ENCODE assay signal across 27 cellular contexts in genomic region chr11:1691027-1691877, GRCh38. TPM values are rescaled to one million over a fixed set of nuclear protein-coding genes. Genes with fewer than 3 reads are reported as not detected.
DNase-seq lines count a peak whose midpoint lies in the region; ATAC-seq, FAIRE-seq and TF ChIP-seq lines count a peak whose summit lies in the region.
"Had no signal": no experiment of that assay in that cellular context is flagged by ENCODE, and none has a peak within 500 bp of the region (broad histone marks: within the 10 kb centered on the region; RNA-seq: fewer than 3 reads in every experiment).

No MANE protein-coding gene starts in this region.

- no peaks in the 10 kb centered on the region for H3K9me3 ChIP-seq in K562 (replicated peaks; ENCODE audit: control insufficient read depth, insufficient read depth, low read depth, low read length)
- H3K9me3 ChIP-seq: sigmoid colon, transverse colon had no signal

- no peak overlapping the region for H3K23ac ChIP-seq in mesendoderm (ENCODE audit: low read length)

- no peaks in the 10 kb centered on the region for H3K36me3 ChIP-seq in K562 (ENCODE audit: control insufficient read depth, insufficient read depth, low read length)
- H3K36me3 ChIP-seq in mesendoderm (ENCODE audit: control insufficient read depth, insufficient read depth, low read length) = no peaks in the 10 kb centered on the region
- H3K36me3 ChIP-seq: sigmoid colon, transverse colon, WERI-Rb-1 had no signal

- H3K4me3 ChIP-seq in K562 (no peak overlapping the region), mesendoderm (ENCODE audit: low read length) (no peak overlapping the region)
- H3K4me3 ChIP-seq: dorsolateral prefrontal cortex, GM12878, sigmoid colon, transverse colon had no signal

- FAIRE-seq in K562 (lab: Jason Lieb, UNC) = no peak
- FAIRE-seq: A204.1, astrocyte, GM12878 had no signal

- no TSS peak for BruUV-seq in K562 (replicated peaks; lab: Mats Ljungman, UMichigan)

- CTCF ChIA-PET in K562 (lab: Yijun Ruan, JAX; ENCODE audit: low intra/inter-chr PET ratio) = interaction anchor here (3.4 kb wide), 2 partner anchors 141 to 311 kb away, joined by 25 to 77 read pairs; partner anchors contain the start of gene SYT8

- H3K4me1 ChIP-seq in K562 (replicated peaks in 1 of 2; ENCODE audit: control insufficient read depth in 2 of 2, insufficient read depth in 2 of 2, low read length in 2 of 2) = peaks cover 0 to 16% of the 10 kb centered on the region in 2 experiments; a peak in 2 of 5 replicates
- H3K4me1 ChIP-seq in mesendoderm (ENCODE audit: control insufficient read depth, low read depth, low read length) = no peaks in the 10 kb centered on the region

- H3K27ac ChIP-seq in K562 (ENCODE audit: extremely low read depth, low read depth, low read length) (no peak overlapping the region), mesendoderm (ENCODE audit: low read depth, low read length) (no peak overlapping the region), caudate nucleus (ENCODE audit: low read depth, low read length) (no peak overlapping the region)
- H3K27ac ChIP-seq: dorsolateral prefrontal cortex, sigmoid colon, transverse colon, WERI-Rb-1 had no signal

- no peak overlapping the region for H4K5ac ChIP-seq in mesendoderm (ENCODE audit: low read length)

- no peaks in the 10 kb centered on the region for H3K79me1 ChIP-seq in mesendoderm (ENCODE audit: low read length)

- H3K4ac ChIP-seq in mesendoderm (ENCODE audit: low read depth, low read length) = no peak overlapping the region

- H3K27me3 ChIP-seq in K562 (ENCODE audit: control insufficient read depth in 2 of 2, insufficient read depth in 2 of 2, low read length in 2 of 2) (peaks cover 7 to 59% of the 10 kb centered on the region in 2 experiments; a peak in 3 of 5 replicates), mesendoderm (ENCODE audit: insufficient read depth, low read length, poor library complexity) (no peaks in the 10 kb centered on the region)

- H3K4me3 Mint-ChIP-seq in activated naive CD4-positive, alpha-beta T cell treated with anti-CD3 and anti-CD28 coated beads, Interleukin-2, amount 50 U/mL, for 24 hours = no peak overlapping the region
- H3K4me3 Mint-ChIP-seq: activated naive CD8-positive, alpha-beta T cell treated with anti-CD3 and anti-CD28 coated beads for 36 hours; CD8-positive, alpha-beta memory T cell; nephron progenitor cell had no signal

- intact Hi-C loops in K562 (cut with micrococcal nuclease) = loop anchor here (5.0 kb wide), 2 partner anchors 39 to 186 kb away; no protein-coding TSS in a partner anchor

- WGBS in K562 (ENCODE audit: insufficient coverage, low coverage, missing lambda C conversion rate) = under 1% methylated on average over 13 of the region's 16 CpGs
- no CpG with 5 or more reads among the region's 16 CpGs for WGBS in mesendoderm (ENCODE audit: extremely low coverage, insufficient coverage, low lambda C conversion rate)

- no peak overlapping the region for H4K8ac ChIP-seq in mesendoderm (ENCODE audit: low read depth, low read length)

- H3K56ac ChIP-seq in mesendoderm (ENCODE audit: low read length) = no peak overlapping the region

- no peak overlapping the region for H2BK15ac ChIP-seq in mesendoderm (replicated peaks; ENCODE audit: low read depth)

- H3K9ac ChIP-seq in K562 (ENCODE audit: insufficient read depth in 1 of 2, low read depth in 2 of 2, low read length in 2 of 2) (no peak overlapping the region; a peak in 1 of 4 replicates), mesendoderm (ENCODE audit: low read length) (no peak overlapping the region)

- H3K79me2 ChIP-seq in K562 (ENCODE audit: control insufficient read depth, insufficient read depth, low read length) (no peaks in the 10 kb centered on the region), mesendoderm (ENCODE audit: control insufficient read depth, insufficient read depth, low read length) (no peaks in the 10 kb centered on the region)

- POLR2A ChIA-PET in K562 (lab: Yijun Ruan, JAX) = interaction anchor here (0.5 to 1.2 kb wide), 3 partner anchors 12 to 205 kb away, joined by 3 to 4 read pairs (median 4); no protein-coding TSS in a partner anchor

- TF ChIP-seq RAD21 in K562 (CRISPR knock-in tag; conservative IDR thresholded peaks at IDR 0.05 in 1 of 2, IDR thresholded peaks at IDR 0.05 in 1 of 2) = no peak

- H2BK5ac ChIP-seq in mesendoderm (ENCODE audit: low read length) = no peak overlapping the region

- H3K27ac Mint-ChIP-seq in activated naive CD4-positive, alpha-beta T cell treated with anti-CD3 and anti-CD28 coated beads, Interleukin-2, amount 50 U/mL, for 24 hours = peak overlapping the region; percentile 78
- H3K27ac Mint-ChIP-seq in activated naive CD4-positive, alpha-beta T cell treated with anti-CD3 and anti-CD28 coated beads, Interleukin-2, amount 50 U/mL, for 72 hours = no peak overlapping the region
- H3K27ac Mint-ChIP-seq: activated naive CD8-positive, alpha-beta T cell treated with anti-CD3 and anti-CD28 coated beads for 36 hours; nephron progenitor cell had no signal

- peaks cover 7% of the 10 kb centered on the region for H3K4me1 Mint-ChIP-seq in activated naive CD4-positive, alpha-beta T cell treated with anti-CD3 and anti-CD28 coated beads, Interleukin-2, amount 50 U/mL, for 24 hours

- H3K9me3 Mint-ChIP-seq in activated naive CD4-positive, alpha-beta T cell treated with anti-CD3 and anti-CD28 coated beads, Interleukin-2, amount 50 U/mL, for 24 hours = no peaks in the 10 kb centered on the region
- H3K9me3 Mint-ChIP-seq in activated naive CD4-positive, alpha-beta T cell treated with anti-CD3 and anti-CD28 coated beads, Interleukin-2, amount 50 U/mL, for 72 hours = no peaks in the 10 kb centered on the region
- H3K9me3 Mint-ChIP-seq: activated naive CD8-positive, alpha-beta T cell treated with anti-CD3 and anti-CD28 coated beads for 36 hours; CD8-positive, alpha-beta memory T cell had no signal

- H2BK120ac ChIP-seq in mesendoderm (ENCODE audit: low read depth, low read length) = no peak overlapping the region

- DNase-seq in activated naive CD4-positive, alpha-beta T cell treated with anti-CD3 and anti-CD28 coated beads, Interleukin-2, amount 50 U/mL, for 72 hours (ENCODE audit: low spot score in 2 of 2) = no peak
- DNase-seq in K562 (ENCODE audit: extremely low read depth in 1 of 4, low spot score in 3 of 4) (no peak), mesendoderm (peak; percentile 47), COLO668 (lab: John Stamatoyannopoulos, UW; ENCODE audit: unreplicated experiment) (no peak), ACHN (no peak), caudate nucleus (lab: John Stamatoyannopoulos, UW) (no peak)
- DNase-seq: activated CD4-positive, alpha-beta T cell treated with anti-CD3 and anti-CD28 coated beads, Interleukin-2, amount 50 U/mL, for 1 hour; activated CD8-positive, alpha-beta memory T cell treated with anti-CD3 and anti-CD28 coated beads, Interleukin-2, amount 50 U/mL, for 4 hours; activated naive CD8-positive, alpha-beta T cell treated with anti-CD3 and anti-CD28 coated beads for 36 hours; CD8-positive, alpha-beta memory T cell; central memory CD4-positive, alpha-beta T cell; dorsolateral prefrontal cortex; NCI-H2029 treated with DMSO at 0.1 percent for 48 hours; NCI-H226; nephron progenitor cell; sigmoid colon; T-helper 9 cell; transverse colon; WERI-Rb-1 had no signal

- in situ Hi-C loops in K562 (cut with MboI) (loop anchor here (5.0 to 25.0 kb wide), 3 partner anchors 34 to 464 kb away; no protein-coding TSS in a partner anchor), ACHN (cut with HindIII; ENCODE audit: low pct_ligation_motif_present, low pct_unique_long_range_greater_than_20kb, low sequenced_read_pairs) (no loop called here)

- no peak for TF ChIP-seq POLR2A in K562 (conservative IDR thresholded peaks at IDR 0.05)

- no peak for ATAC-seq in activated naive CD4-positive, alpha-beta T cell treated with anti-CD3 and anti-CD28 coated beads, Interleukin-2, amount 50 U/mL, for 72 hours
- ATAC-seq in K562 (no peak), HG03571 (IDR thresholded peaks at IDR 0.05; ENCODE audit: unreplicated experiment) (no peak)
- ATAC-seq: GM12878, Right ventricle myocardium inferior had no signal

- peaks cover 11% of the 10 kb centered on the region for H3K27me3 Mint-ChIP-seq in activated naive CD4-positive, alpha-beta T cell treated with anti-CD3 and anti-CD28 coated beads, Interleukin-2, amount 50 U/mL, for 24 hours

- H3K36me3 Mint-ChIP-seq in activated naive CD4-positive, alpha-beta T cell treated with anti-CD3 and anti-CD28 coated beads, Interleukin-2, amount 50 U/mL, for 24 hours = no peaks in the 10 kb centered on the region
- H3K36me3 Mint-ChIP-seq in activated naive CD4-positive, alpha-beta T cell treated with anti-CD3 and anti-CD28 coated beads, Interleukin-2, amount 50 U/mL, for 72 hours = no peaks in the 10 kb centered on the region
- H3K36me3 Mint-ChIP-seq: activated naive CD8-positive, alpha-beta T cell treated with anti-CD3 and anti-CD28 coated beads for 36 hours; CD8-positive, alpha-beta memory T cell had no signal

- H2AK5ac ChIP-seq in mesendoderm (ENCODE audit: low read length) = no peak overlapping the region

- TF ChIP-seq CTCF in K562 (IDR thresholded peaks at IDR 0.05 in 2 of 3, conservative IDR thresholded peaks at IDR 0.05 in 1 of 3; ENCODE audit: insufficient read depth in 2 of 3, low read depth in 1 of 3, low read length in 3 of 3) = peak in 2 of 3 experiments; percentile 24 to 45; a peak in 2 of 6 replicates

- TF ChIP-seq EP300 in K562 (IDR thresholded peaks at IDR 0.05; ENCODE audit: low read length) = no peak

- no peaks in the 10 kb centered on the region for H3K9me1 ChIP-seq in K562 (ENCODE audit: control insufficient read depth, insufficient read depth, low read length)

- no peak overlapping the region for H3K18ac ChIP-seq in mesendoderm (ENCODE audit: low read length)

- no peak overlapping the region for H2AFZ ChIP-seq in K562 (ENCODE audit: low read depth, low read length)

- H3K4me2 ChIP-seq in K562 (ENCODE audit: insufficient read depth, low read length) (no peak overlapping the region), mesendoderm (ENCODE audit: low read length) (no peak overlapping the region)

- H4K20me1 ChIP-seq in K562 (replicated peaks; ENCODE audit: control insufficient read depth, insufficient read depth, low read length) = peaks cover 5% of the 10 kb centered on the region; the same call in 1 of the 2 replicates

RNA-seq across cellular contexts. Expression of gene KRTAP5-6, which starts 5.7 kb away (rescaled TPM):
- total RNA-seq in activated naive CD4-positive, alpha-beta T cell treated with anti-CD3 and anti-CD28 coated beads, Interleukin-2, amount 50 U/mL, for 72 hours = not detected
- total RNA-seq in K562 (2011; cell fraction: chromatin; rRNA removed; ENCODE audit: low replicate concordance) = not detected in 2 replicates
- total RNA-seq in K562 (2011; cell fraction: nucleolus; rRNA removed) = not detected in 2 replicates
- not detected in 2 replicates for total RNA-seq in K562 (2011; cell fraction: nucleoplasm; rRNA removed)
- not detected in 2 replicates for total RNA-seq in K562 (2014; rRNA removed)
- not detected in 2 replicates for total RNA-seq in K562 (2014; rRNA removed; fragmentation: Illumina TruSeq; extraction: Trizol)
- total RNA-seq in K562 (2015; rRNA removed; fragmentation: Illumina TruSeq; extraction: Trizol) = not detected in 2 replicates
- total RNA-seq in K562 (2021) = not detected in 2 replicates
- not detected in 2 replicates for polyA plus RNA-seq in K562 (2011; rRNA removed)
- polyA plus RNA-seq in K562 (2011; cell fraction: cytosol; rRNA removed) = not detected in 2 replicates
- not detected in 2 replicates for polyA plus RNA-seq in K562 (2011; cell fraction: nucleus; rRNA removed)
- not detected in 2 replicates for polyA plus RNA-seq in K562 (2012)
- polyA plus RNA-seq in K562 (2014; fragmentation: Illumina TruSeq; extraction: Trizol) = not detected in 2 replicates
- polyA plus RNA-seq in K562 (2014; fragmentation: Nextera tagmentation; extraction: Ambion mirVana) = not detected
- not detected in 2 replicates for polyA plus RNA-seq in K562 (2014; rRNA removed)
- not detected in 2 replicates for polyA minus RNA-seq in K562 (2011; rRNA and poly(A)+ RNA removed)
- not detected in 2 replicates for polyA minus RNA-seq in K562 (2011; cell fraction: cytosol; rRNA and poly(A)+ RNA removed)
- not detected in 2 replicates for polyA minus RNA-seq in K562 (2011; cell fraction: nucleus; rRNA and poly(A)+ RNA removed)
- polyA plus RNA-seq in mesendoderm (2013, experiment 1 of 2) = not detected
- polyA plus RNA-seq in mesendoderm (2013, experiment 2 of 2) = not detected
- total RNA-seq: activated naive CD8-positive, alpha-beta T cell treated with anti-CD3 and anti-CD28 coated beads for 36 hours; astrocyte; CD8-positive, alpha-beta memory T cell; GM12878; MCF 10A; posterior vena cava; Right ventricle myocardium inferior; sigmoid colon; transverse colon had no signal
- polyA plus RNA-seq: CD8-positive, alpha-beta memory T cell; GM12878; sigmoid colon had no signal

RNA-seq across cellular contexts. Expression of gene IFITM10, which starts 59.1 kb away (rescaled TPM):
- 1 to 10 TPM; 1.2 to 1.8 TPM for total RNA-seq in activated naive CD4-positive, alpha-beta T cell treated with anti-CD3 and anti-CD28 coated beads, Interleukin-2, amount 50 U/mL, for 72 hours
- total RNA-seq in K562 (2011; cell fraction: chromatin; rRNA removed; ENCODE audit: low replicate concordance) = 0.21 and 0.23 TPM in 2 replicates
- total RNA-seq in K562 (2011; cell fraction: nucleolus; rRNA removed) = 0.26 and 0.33 TPM in 2 replicates
- 0.37 TPM in 1 of 2 replicates, not detected in the other for total RNA-seq in K562 (2011; cell fraction: nucleoplasm; rRNA removed)
- total RNA-seq in K562 (2014; rRNA removed) = 0.09 TPM in 1 of 2 replicates, not detected in the other
- total RNA-seq in K562 (2014; rRNA removed; fragmentation: Illumina TruSeq; extraction: Trizol) = not detected in 2 replicates
- not detected in 2 replicates for total RNA-seq in K562 (2015; rRNA removed; fragmentation: Illumina TruSeq; extraction: Trizol)
- total RNA-seq in K562 (2021) = 0.13 TPM in 1 of 2 replicates, not detected in the other
- polyA plus RNA-seq in K562 (2011; rRNA removed) = not detected in 2 replicates
- not detected in 2 replicates for polyA plus RNA-seq in K562 (2011; cell fraction: cytosol; rRNA removed)
- 0.16 TPM in 1 of 2 replicates, not detected in the other for polyA plus RNA-seq in K562 (2011; cell fraction: nucleus; rRNA removed)
- polyA plus RNA-seq in K562 (2012) = 0.09 and 0.15 TPM in 2 replicates
- not detected in 2 replicates for polyA plus RNA-seq in K562 (2014; fragmentation: Illumina TruSeq; extraction: Trizol)
- not detected for polyA plus RNA-seq in K562 (2014; fragmentation: Nextera tagmentation; extraction: Ambion mirVana)
- polyA plus RNA-seq in K562 (2014; rRNA removed) = 0.08 TPM in 1 of 2 replicates, not detected in the other
- polyA minus RNA-seq in K562 (2011; rRNA and poly(A)+ RNA removed) = not detected in 2 replicates
- polyA minus RNA-seq in K562 (2011; cell fraction: cytosol; rRNA and poly(A)+ RNA removed) = not detected in 2 replicates
- polyA minus RNA-seq in K562 (2011; cell fraction: nucleus; rRNA and poly(A)+ RNA removed) = not detected in 2 replicates
- 0.04 TPM for polyA plus RNA-seq in mesendoderm (2013, experiment 1 of 2)
- 0.01 TPM for polyA plus RNA-seq in mesendoderm (2013, experiment 2 of 2)
- total RNA-seq: activated naive CD8-positive, alpha-beta T cell treated with anti-CD3 and anti-CD28 coated beads for 36 hours; GM12878 had no signal
